ENCODE assay signal across 14 cellular contexts in the genomic region with DNA sequence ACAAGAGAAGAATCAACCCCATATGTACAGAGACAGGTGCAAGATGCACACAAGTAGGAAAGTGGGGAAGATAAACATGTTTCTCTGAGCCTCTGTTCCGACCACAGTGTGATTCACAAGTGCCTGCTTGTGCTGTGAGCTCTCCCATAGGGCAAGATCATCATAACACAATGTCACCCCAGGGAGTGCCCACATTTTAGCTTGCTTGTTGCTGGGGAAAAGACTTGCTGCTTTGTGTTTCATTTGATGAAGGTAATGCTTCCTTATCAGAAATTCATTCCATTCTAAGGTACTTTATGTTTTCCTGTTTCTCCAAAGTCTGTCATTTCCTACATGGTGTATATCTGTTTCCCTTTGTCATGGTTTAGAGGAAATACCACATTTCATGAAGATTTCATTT.
DNase-seq lines count a peak whose midpoint lies in the region; ATAC-seq and TF ChIP-seq lines count a peak whose summit lies in the region.
"Had no signal": no experiment of that assay in that cellular context is flagged by ENCODE, and none has a peak within 500 bp of the region (broad histone marks: within the 10 kb centered on the region; RNA-seq: fewer than 3 reads in every experiment).

No MANE protein-coding gene starts in this region.

- H3K4me3 ChIP-seq in uterus: no peak overlapping the region
- H3K4me3 ChIP-seq: testis had no signal

- H3K36me3 ChIP-seq in uterus: no peaks in the 10 kb centered on the region

- no peaks in the 10 kb centered on the region for H3K9me3 Mint-ChIP-seq in natural killer cell
- H3K9me3 Mint-ChIP-seq in natural killer cell treated with Interleukin-12 subunit alpha and Interleukin-12 subunit beta and Interleukin-15 and Interleukin-18, amount 100 ng/mL, for 72 hours: no peaks in the 10 kb centered on the region
- no peaks in the 10 kb centered on the region for H3K9me3 Mint-ChIP-seq in activated T-helper 1 cell treated with anti-CD3 and anti-CD28 coated beads, Interleukin-12 subunit alpha, Interleukin-12 subunit beta, Interleukin-2, Interleukin-4 antibody, amounts not matched to agents 30 ng/mL and 10 ng/mL and 1 ng/mL, durations not matched to agents 14 hours and 24 hours and 36 hours

- TF ChIP-seq CTCF in natural killer cell (IDR thresholded peaks at IDR 0.05): no peak
- no peak for TF ChIP-seq CTCF in foreskin keratinocyte (conservative IDR thresholded peaks at IDR 0.05)
- no peak for TF ChIP-seq CTCF in uterus (IDR thresholded peaks at IDR 0.05)

- H3K4me1 ChIP-seq in foreskin keratinocyte (peaks cover 23% of the 10 kb centered on the region), uterus (peaks cover 0 to 4% of the 10 kb centered on the region in 2 donors)
- H3K4me1 ChIP-seq: testis had no signal

- peak overlapping the region; percentile 51 to 69 for H3K27ac Mint-ChIP-seq in natural killer cell
- peak overlapping the region in 1 of 2 donors; percentile 39 for H3K27ac Mint-ChIP-seq in natural killer cell treated with Interleukin-12 subunit alpha and Interleukin-12 subunit beta and Interleukin-15 and Interleukin-18, amount 100 ng/mL, for 72 hours
- peak overlapping the region; percentile 56 for H3K27ac Mint-ChIP-seq in activated T-helper 1 cell treated with anti-CD3 and anti-CD28 coated beads, Interleukin-12 subunit alpha, Interleukin-12 subunit beta, Interleukin-2, Interleukin-4 antibody, amounts not matched to agents 30 ng/mL and 10 ng/mL and 1 ng/mL, durations not matched to agents 14 hours and 24 hours and 36 hours
- H3K27ac Mint-ChIP-seq: nephron progenitor cell had no signal

- no peaks in the 10 kb centered on the region for H3K27me3 ChIP-seq in foreskin keratinocyte
- H3K27me3 ChIP-seq in uterus: no peaks in the 10 kb centered on the region
- H3K27me3 ChIP-seq: testis had no signal

- no peak for TF ChIP-seq POLR2A in uterus (IDR thresholded peaks at IDR 0.05)
- TF ChIP-seq POLR2A in GM18505 (IDR thresholded peaks at IDR 0.05; ENCODE audit: borderline replicate concordance, extremely low read depth, insufficient read depth, insufficient read length): no peak

- peaks cover 0 to 2% of the 10 kb centered on the region in 2 donors for H3K27me3 Mint-ChIP-seq in natural killer cell (ENCODE audit: low read depth in 2 of 2)
- H3K27me3 Mint-ChIP-seq in natural killer cell treated with Interleukin-12 subunit alpha and Interleukin-12 subunit beta and Interleukin-15 and Interleukin-18, amount 100 ng/mL, for 72 hours: peaks cover 0 to 5% of the 10 kb centered on the region in 2 donors
- H3K27me3 Mint-ChIP-seq in activated T-helper 1 cell treated with anti-CD3 and anti-CD28 coated beads, Interleukin-12 subunit alpha, Interleukin-12 subunit beta, Interleukin-2, Interleukin-4 antibody, amounts not matched to agents 30 ng/mL and 10 ng/mL and 1 ng/mL, durations not matched to agents 14 hours and 24 hours and 36 hours (ENCODE audit: insufficient read depth): no peaks in the 10 kb centered on the region

- H3K9me3 ChIP-seq in uterus: no peaks in the 10 kb centered on the region
- H3K9me3 ChIP-seq: testis had no signal

- no peaks in the 10 kb centered on the region for H3K36me3 Mint-ChIP-seq in natural killer cell
- no peaks in the 10 kb centered on the region for H3K36me3 Mint-ChIP-seq in natural killer cell treated with Interleukin-12 subunit alpha and Interleukin-12 subunit beta and Interleukin-15 and Interleukin-18, amount 100 ng/mL, for 72 hours
- H3K36me3 Mint-ChIP-seq in activated T-helper 1 cell treated with anti-CD3 and anti-CD28 coated beads, Interleukin-12 subunit alpha, Interleukin-12 subunit beta, Interleukin-2, Interleukin-4 antibody, amounts not matched to agents 30 ng/mL and 10 ng/mL and 1 ng/mL, durations not matched to agents 14 hours and 24 hours and 36 hours (ENCODE audit: low read depth): no peaks in the 10 kb centered on the region

- intact Hi-C loops in natural killer cell (cut with micrococcal nuclease): no loop called here
- intact Hi-C loops in activated T-helper 1 cell treated with anti-CD3 and anti-CD28 coated beads, Interleukin-12 subunit alpha, Interleukin-12 subunit beta, Interleukin-2, Interleukin-4 antibody, amounts not matched to agents 30 ng/mL and 10 ng/mL and 1 ng/mL, durations not matched to agents 14 hours and 24 hours and 36 hours (cut with micrococcal nuclease): no loop called here
- intact Hi-C loops in uterus (cut with DNase I; ENCODE audit: low total_unique reads): no loop called here

- peak overlapping the region; percentile 8 for H3K4me3 Mint-ChIP-seq in natural killer cell
- H3K4me3 Mint-ChIP-seq in natural killer cell treated with Interleukin-12 subunit alpha and Interleukin-12 subunit beta and Interleukin-15 and Interleukin-18, amount 100 ng/mL, for 72 hours: no peak overlapping the region
- H3K4me3 Mint-ChIP-seq in activated T-helper 1 cell treated with anti-CD3 and anti-CD28 coated beads, Interleukin-12 subunit alpha, Interleukin-12 subunit beta, Interleukin-2, Interleukin-4 antibody, amounts not matched to agents 30 ng/mL and 10 ng/mL and 1 ng/mL, durations not matched to agents 14 hours and 24 hours and 36 hours: no peak overlapping the region
- H3K4me3 Mint-ChIP-seq: nephron progenitor cell had no signal

- H3K27ac ChIP-seq in foreskin keratinocyte (peak overlapping the region; percentile 97), uterus (peak overlapping the region; percentile 78)
- H3K27ac ChIP-seq: testis had no signal

- ATAC-seq in natural killer cell (peak; percentile 68 to 95 (median 93)), foreskin keratinocyte (peak; percentile 71), GM18505 (IDR thresholded peaks at IDR 0.05; ENCODE audit: unreplicated experiment) (no peak)
- no peak for ATAC-seq in natural killer cell treated with Interleukin-12 subunit alpha and Interleukin-12 subunit beta and Interleukin-15 and Interleukin-18, amount 100 ng/mL, for 72 hours

- peaks cover 22 to 28% of the 10 kb centered on the region in 2 donors for H3K4me1 Mint-ChIP-seq in natural killer cell
- peaks cover 13 to 20% of the 10 kb centered on the region in 2 donors for H3K4me1 Mint-ChIP-seq in natural killer cell treated with Interleukin-12 subunit alpha and Interleukin-12 subunit beta and Interleukin-15 and Interleukin-18, amount 100 ng/mL, for 72 hours (ENCODE audit: low read depth in 2 of 2)
- peaks cover 7% of the 10 kb centered on the region for H3K4me1 Mint-ChIP-seq in activated T-helper 1 cell treated with anti-CD3 and anti-CD28 coated beads, Interleukin-12 subunit alpha, Interleukin-12 subunit beta, Interleukin-2, Interleukin-4 antibody, amounts not matched to agents 30 ng/mL and 10 ng/mL and 1 ng/mL, durations not matched to agents 14 hours and 24 hours and 36 hours (ENCODE audit: low read depth)

- no peak for DNase-seq in natural killer cell
- no peak for DNase-seq in natural killer cell treated with Interleukin-12 subunit alpha and Interleukin-12 subunit beta and Interleukin-15 and Interleukin-18, amount 100 ng/mL, for 72 hours (ENCODE audit: low spot score)
- no peak for DNase-seq in activated T-helper 1 cell treated with anti-CD3 and anti-CD28 coated beads, Interleukin-12 subunit alpha, Interleukin-12 subunit beta, Interleukin-2, Interleukin-4 antibody, amounts not matched to agents 30 ng/mL and 10 ng/mL and 1 ng/mL, durations not matched to agents 14 hours and 24 hours and 36 hours (ENCODE audit: low spot score)
- DNase-seq in foreskin keratinocyte: peak; percentile 69 to 87
- DNase-seq in uterus: no peak
- no peak for DNase-seq in SK-N-DZ (ENCODE audit: low spot score)
- no peak for DNase-seq in NCI-H2171 treated with DMSO at 0.1 percent for 48 hours (lab: John Stamatoyannopoulos, UW)
- DNase-seq: C1 segment of cervical spinal cord; NCI-H1048; NCI-H748 treated with DMSO at 0.1 percent for 48 hours; nephron progenitor cell; stimulated activated CD4-positive, alpha-beta T cell treated with anti-CD3 and anti-CD28 coated beads, Interleukin-2, amount 100 ng/mL, for 48 hours; testis had no signal

Comparison
In these comparisons a context has a peak if more than half of its experiments do, and no peak if none do; other contexts are left out.
1. ATAC-seq: peak in natural killer cell (3 of 3) and foreskin keratinocyte (single experiment); none in natural killer cell treated with Interleukin-12 subunit alpha and Interleukin-12 subunit beta and Interleukin-15 and Interleukin-18, amount 100 ng/mL, for 72 hours (0 of 2) and GM18505 (single experiment).
2. DNase-seq: peak in foreskin keratinocyte (2 of 2); none in natural killer cell (single experiment), natural killer cell treated with Interleukin-12 subunit alpha and Interleukin-12 subunit beta and Interleukin-15 and Interleukin-18, amount 100 ng/mL, for 72 hours (single experiment), activated T-helper 1 cell treated with anti-CD3 and anti-CD28 coated beads, Interleukin-12 subunit alpha, Interleukin-12 subunit beta, Interleukin-2, Interleukin-4 antibody, amounts not matched to agents 30 ng/mL and 10 ng/mL and 1 ng/mL, durations not matched to agents 14 hours and 24 hours and 36 hours (single experiment), uterus (0 of 2), SK-N-DZ (single experiment) and NCI-H2171 treated with DMSO at 0.1 percent for 48 hours (single experiment).